Comparison of ENCODE assay signal across 8 cellular contexts in the genomic region with DNA sequence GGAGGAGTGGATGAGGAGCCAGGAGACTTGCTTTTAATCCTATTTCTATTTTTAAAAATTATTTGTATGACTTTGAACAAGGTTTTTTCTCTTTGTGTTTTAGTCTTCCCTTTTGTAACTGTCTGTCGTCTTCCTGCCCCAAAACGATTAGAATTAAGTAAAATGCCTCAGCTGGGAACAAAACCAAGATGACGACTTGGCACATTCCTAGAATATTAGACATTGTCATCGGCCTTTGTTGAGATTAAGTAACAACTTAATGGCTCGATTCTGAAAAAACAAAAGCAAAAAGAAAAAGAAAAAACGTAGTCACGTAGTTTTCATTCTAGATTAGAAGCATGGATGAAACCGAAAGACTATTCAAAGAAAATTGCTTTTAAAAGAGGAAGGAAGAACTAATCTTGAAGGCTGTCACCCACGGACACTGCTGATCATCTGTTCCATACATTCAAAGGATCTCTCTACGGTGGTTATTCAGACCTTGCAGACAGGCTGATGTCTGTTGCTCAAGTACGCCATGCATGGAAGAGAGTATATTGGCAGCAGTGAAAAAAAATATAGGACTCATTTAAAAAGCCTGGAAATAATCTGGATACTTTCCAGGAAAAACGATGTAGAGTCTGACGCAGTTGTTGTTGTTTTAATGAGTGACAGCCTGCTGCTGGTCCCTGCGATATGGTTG. TPM values are rescaled to one million over a fixed set of nuclear protein-coding genes. Genes with fewer than 3 reads are reported as not detected.
DNase-seq lines count a peak whose midpoint lies in the region; ATAC-seq and TF ChIP-seq lines count a peak whose summit lies in the region.

No MANE protein-coding gene starts in this region.

- H3K36me3 ChIP-seq in PC-3 (ENCODE audit: low read depth, low read length): no peaks in the 10 kb centered on the region
- no peaks in the 10 kb centered on the region for H3K36me3 ChIP-seq in naive thymus-derived CD4-positive, alpha-beta T cell (ENCODE audit: control insufficient read depth in 2 of 3, insufficient read depth in 3 of 3, low read length in 3 of 3)

- no peaks in the 10 kb centered on the region for H3K9me3 ChIP-seq in PC-3 (ENCODE audit: low read length)
- H3K9me3 ChIP-seq in naive thymus-derived CD4-positive, alpha-beta T cell (ENCODE audit: control insufficient read depth in 2 of 3, low read length in 3 of 3): no peaks in the 10 kb centered on the region

- no peaks in the 10 kb centered on the region for H3K79me2 ChIP-seq in PC-3 (ENCODE audit: low read length)

- H3K4me3 Mint-ChIP-seq in naive thymus-derived CD4-positive, alpha-beta T cell: peak overlapping the region in 1 of 10 donors; percentile 69

- TF ChIP-seq CTCF in PC-3 (conservative IDR thresholded peaks at IDR 0.05; ENCODE audit: low read depth, low read length): no peak

- H3K4me2 ChIP-seq in PC-3 (ENCODE audit: low read length): peak overlapping the region; percentile 40

- H3K9ac ChIP-seq in PC-3 (ENCODE audit: low read length): no peak overlapping the region

- intact Hi-C loops in PC-3 (cut with micrococcal nuclease): no loop called here
- intact Hi-C loops in naive thymus-derived CD4-positive, alpha-beta T cell (cut with micrococcal nuclease): no loop called here

- peaks cover 0 to 23% (median 7%) of the 10 kb centered on the region in 7 donors for H3K4me1 Mint-ChIP-seq in naive thymus-derived CD4-positive, alpha-beta T cell

- POLR2A ChIA-PET in PC-3 (lab: Charles Lee; ENCODE audit: unreplicated experiment): no interaction called here
- POLR2A ChIA-PET in naive thymus-derived CD4-positive, alpha-beta T cell (lab: Charles Lee): no interaction called here

- H3F3A ChIP-seq in PC-3 (ENCODE audit: low read length, unreplicated experiment): no peaks in the 10 kb centered on the region

- peaks cover 0 to 3% (median 0%) of the 10 kb centered on the region in 5 donors for H3K36me3 Mint-ChIP-seq in naive thymus-derived CD4-positive, alpha-beta T cell

- H3K9me3 Mint-ChIP-seq in naive thymus-derived CD4-positive, alpha-beta T cell: peaks cover 0 to 3% (median 0%) of the 10 kb centered on the region in 11 donors

- peaks cover 0 to 14% (median 6%) of the 10 kb centered on the region in 5 donors for H3K27me3 Mint-ChIP-seq in naive thymus-derived CD4-positive, alpha-beta T cell

- no TSS peak for BruUV-seq in PC-3 (replicated peaks; lab: Mats Ljungman, UMichigan)

- ATAC-seq in HG02798 (IDR thresholded peaks at IDR 0.05; ENCODE audit: poor library complexity, unreplicated experiment) (peak; percentile 89), PC-3 (no peak)
- ATAC-seq in naive thymus-derived CD4-positive, alpha-beta T cell: no peak

- H3K27ac ChIP-seq in PC-3 (ENCODE audit: low read length): no peak overlapping the region
- H3K27ac ChIP-seq in naive thymus-derived CD4-positive, alpha-beta T cell (ENCODE audit: low read depth, low read length): no peak overlapping the region

- H3K4me1 ChIP-seq in PC-3 (ENCODE audit: insufficient read depth, low read length): no peaks in the 10 kb centered on the region
- H3K4me1 ChIP-seq in naive thymus-derived CD4-positive, alpha-beta T cell (ENCODE audit: control insufficient read depth in 2 of 2, insufficient read depth in 2 of 2, low read length in 2 of 2): no peaks in the 10 kb centered on the region

- CTCF ChIA-PET in PC-3 (lab: Charles Lee): no interaction called here
- CTCF ChIA-PET in naive thymus-derived CD4-positive, alpha-beta T cell (lab: Charles Lee): no interaction called here

- H2AFZ ChIP-seq in PC-3 (ENCODE audit: low read length): no peak overlapping the region

- no peaks in the 10 kb centered on the region for H3K9me2 ChIP-seq in PC-3 (replicated peaks; ENCODE audit: low read length)

- no peaks in the 10 kb centered on the region for H4K20me1 ChIP-seq in PC-3 (ENCODE audit: low read length)

- H3K27ac Mint-ChIP-seq in naive thymus-derived CD4-positive, alpha-beta T cell: peak overlapping the region in 1 of 9 donors; percentile 78

- no peak overlapping the region for H3K4me3 ChIP-seq in PC-3 (ENCODE audit: low read length)
- H3K4me3 ChIP-seq in naive thymus-derived CD4-positive, alpha-beta T cell (ENCODE audit: low read length): no peak overlapping the region

- peak; percentile 7 for DNase-seq in NCI-H2227 treated with DMSO at 0.1 percent for 48 hours (lab: John Stamatoyannopoulos, UW)
- DNase-seq in NCI-H2227 (lab: John Stamatoyannopoulos, UW; ENCODE audit: unreplicated experiment): no peak
- DNase-seq in PC-3: peak; percentile 24
- DNase-seq in fibroblast of peridontal ligament (ENCODE audit: extremely low read depth): peak; percentile 53
- DNase-seq in naive thymus-derived CD4-positive, alpha-beta T cell: no peak
- DNase-seq in NCI-H146 (lab: John Stamatoyannopoulos, UW): no peak
- DNase-seq in NCI-H1048 (lab: John Stamatoyannopoulos, UW): no peak

- H3K27me3 ChIP-seq in PC-3 (ENCODE audit: low read length): no peaks in the 10 kb centered on the region
- H3K27me3 ChIP-seq in naive thymus-derived CD4-positive, alpha-beta T cell (ENCODE audit: control insufficient read depth in 2 of 2, insufficient read depth in 2 of 2, low read length in 2 of 2): no peaks in the 10 kb centered on the region

RNA-seq across cellular contexts. Expression of a gene that starts 16.9 kb away (rescaled TPM):
- 0.40 and 0.80 TPM in 2 replicates for total RNA-seq in PC-3 (2014; rRNA removed)
- total RNA-seq in naive thymus-derived CD4-positive, alpha-beta T cell: 1 to 10 TPM in 1 of 5 experiments, under 1 TPM in 1, not detected in 3; 0.17 to 2.3 TPM
- polyA plus RNA-seq in naive thymus-derived CD4-positive, alpha-beta T cell: not detected

Comparison
In these comparisons a context has a peak if more than half of its experiments do, and no peak if none do; other contexts are left out.
1. DNase-seq: peak in NCI-H2227 treated with DMSO at 0.1 percent for 48 hours (single experiment), PC-3 (single experiment) and fibroblast of peridontal ligament (single experiment); none in NCI-H2227 (single experiment), naive thymus-derived CD4-positive, alpha-beta T cell (0 of 9), NCI-H146 (single experiment) and NCI-H1048 (single experiment).